In genomic region chr1:218304281-218305039, GRCh38 we compare ENCODE assay signal across 9 cellular contexts. TPM values are rescaled to one million over a fixed set of nuclear protein-coding genes. Genes with fewer than 3 reads are reported as not detected.
A peak's percentile ranks its signal among the peaks of the same experiment; 100 is the strongest.
DNase-seq lines count a peak whose midpoint lies in the region; ATAC-seq and TF ChIP-seq lines count a peak whose summit lies in the region.
"Had no signal": no experiment of that assay in that cellular context is flagged by ENCODE, and none has a peak within 500 bp of the region (broad histone marks: within the 10 kb centered on the region; RNA-seq: fewer than 3 reads in every experiment).

No MANE protein-coding gene starts in this region.

- intact Hi-C loops in vagina (cut with DNase I): no loop called here
- intact Hi-C loops in sciatic nerve (cut with DNase I): no loop called here

- peak in 1 of 2 donors; percentile 18 for DNase-seq in activated T-cell treated with anti-CD3 and anti-CD28 coated beads, Interleukin-2, amount 50 U/mL, for 72 hours
- no peak for DNase-seq in activated T-cell treated with anti-CD3 and anti-CD28 coated beads, Interleukin-2, amount 50 U/mL, for 1 hour
- DNase-seq in NCI-H1694 treated with DMSO at 0.1 percent for 48 hours (lab: John Stamatoyannopoulos, UW) (peak; percentile 4), cerebellar cortex (ENCODE audit: low spot score) (peak; percentile 41), vagina (ENCODE audit: extremely low spot score in 2 of 2) (no peak), sciatic nerve (ENCODE audit: low spot score) (no peak)
- DNase-seq in activated CD4-positive, CD25-positive, alpha-beta regulatory T cell treated with anti-CD3 and anti-CD28 coated beads, Interleukin-2, amount 50 U/mL, for 72 hours: no peak
- DNase-seq: activated T-cell treated with anti-CD3 and anti-CD28 coated beads for 4 hours had no signal

- no peaks in the 10 kb centered on the region for H3K9me3 Mint-ChIP-seq in activated T-cell treated with anti-CD3 and anti-CD28 coated beads, Interleukin-2, amount 50 U/mL, for 72 hours

- H3K36me3 Mint-ChIP-seq in activated T-cell treated with anti-CD3 and anti-CD28 coated beads, Interleukin-2, amount 50 U/mL, for 72 hours (ENCODE audit: insufficient read depth in 2 of 2): peaks cover 2 to 8% of the 10 kb centered on the region in 2 donors

- H3K27ac ChIP-seq in vagina: no peak overlapping the region

- H3K9me3 ChIP-seq in vagina: no peaks in the 10 kb centered on the region

- H3K4me3 ChIP-seq in vagina: no peak overlapping the region

- peaks cover 19% of the 10 kb centered on the region for H3K4me1 Mint-ChIP-seq in activated T-cell treated with anti-CD3 and anti-CD28 coated beads, Interleukin-2, amount 50 U/mL, for 72 hours (ENCODE audit: low read depth)

- H3K27ac Mint-ChIP-seq in activated T-cell treated with anti-CD3 and anti-CD28 coated beads, Interleukin-2, amount 50 U/mL, for 72 hours: no peak overlapping the region

- ATAC-seq in activated T-cell treated with anti-CD3 and anti-CD28 coated beads, Interleukin-2, amount 50 U/mL, for 72 hours (replicated peaks in 1 of 2): peak; percentile 31 to 41
- no peak for ATAC-seq in HG03280 (IDR thresholded peaks at IDR 0.05; ENCODE audit: unreplicated experiment)
- ATAC-seq in sciatic nerve: no peak

- H3K27me3 Mint-ChIP-seq in activated T-cell treated with anti-CD3 and anti-CD28 coated beads, Interleukin-2, amount 50 U/mL, for 72 hours (ENCODE audit: low read depth): no peaks in the 10 kb centered on the region

- H3K27me3 ChIP-seq in vagina: no peaks in the 10 kb centered on the region

- peaks cover 6% of the 10 kb centered on the region for H3K4me1 ChIP-seq in vagina

- TF ChIP-seq CTCF in vagina (IDR thresholded peaks at IDR 0.05): no peak

- no peak for TF ChIP-seq POLR2A in vagina (IDR thresholded peaks at IDR 0.05)

- no peak overlapping the region for H3K4me3 Mint-ChIP-seq in activated T-cell treated with anti-CD3 and anti-CD28 coated beads, Interleukin-2, amount 50 U/mL, for 72 hours

- H3K36me3 ChIP-seq in vagina: peaks cover 0 to 14% of the 10 kb centered on the region in 2 donors

RNA-seq across cellular contexts. Expression of gene RRP15, which starts 19.4 kb away (rescaled TPM):
- 10 to 100 TPM; 12.5 to 13.6 TPM for total RNA-seq in activated T-cell treated with anti-CD3 and anti-CD28 coated beads, Interleukin-2, amount 50 U/mL, for 72 hours
- total RNA-seq in vagina (3.7 TPM), sciatic nerve (22.8 TPM)

RNA-seq across cellular contexts. Expression of gene TGFB2, which starts 40.7 kb away (rescaled TPM):
- not detected for total RNA-seq in activated T-cell treated with anti-CD3 and anti-CD28 coated beads, Interleukin-2, amount 50 U/mL, for 72 hours
- total RNA-seq in vagina (16.9 TPM), sciatic nerve (46.8 TPM)

Comparison
In these comparisons a context has a peak if more than half of its experiments do, and no peak if none do; other contexts are left out.
1. ATAC-seq: peak in activated T-cell treated with anti-CD3 and anti-CD28 coated beads, Interleukin-2, amount 50 U/mL, for 72 hours (2 of 2); none in HG03280 (single experiment) and sciatic nerve (single experiment).
2. DNase-seq: peak in NCI-H1694 treated with DMSO at 0.1 percent for 48 hours (single experiment) and cerebellar cortex (single experiment); none in activated T-cell treated with anti-CD3 and anti-CD28 coated beads, Interleukin-2, amount 50 U/mL, for 1 hour (single experiment), vagina (0 of 2), activated CD4-positive, CD25-positive, alpha-beta regulatory T cell treated with anti-CD3 and anti-CD28 coated beads, Interleukin-2, amount 50 U/mL, for 72 hours (single experiment) and sciatic nerve (single experiment).
3. RNA of gene TGFB2, which starts 40.7 kb away (total RNA-seq): 46.8 TPM in sciatic nerve (single experiment) and 16.9 TPM in vagina (single experiment); not detected in activated T-cell treated with anti-CD3 and anti-CD28 coated beads, Interleukin-2, amount 50 U/mL, for 72 hours; every median in the first group is over 10 times any median in the second.